In genomic region chr1:8745749-8746390, GRCh38 we compare ENCODE assay signal across 19 cellular contexts.
DNase-seq lines count a peak whose midpoint lies in the region; ATAC-seq, FAIRE-seq and TF ChIP-seq lines count a peak whose summit lies in the region.
"Had no signal": no experiment of that assay in that cellular context is flagged by ENCODE, and none has a peak within 500 bp of the region (broad histone marks: within the 10 kb centered on the region; RNA-seq: fewer than 3 reads in every experiment).

No MANE protein-coding gene starts in this region.

- no peaks in the 10 kb centered on the region for H3K27me3 Mint-ChIP-seq in nephron (ENCODE audit: low read depth)

- peak; percentile 13 for FAIRE-seq in GM12891 (lab: Jason Lieb, UNC)
- FAIRE-seq: GM12878, H1, HTR-8/SVneo had no signal

- peaks cover 21% of the 10 kb centered on the region for H3K36me3 Mint-ChIP-seq in nephron (ENCODE audit: low read depth)

- no peak for DNase-seq in GM12891 (ENCODE audit: insufficient read length, low spot score)
- peak; percentile 83 for DNase-seq in M059J (ENCODE audit: low read depth)
- peak; percentile 47 for DNase-seq in astrocyte of the hippocampus (ENCODE audit: low read depth, low spot score)
- no peak for DNase-seq in NCI-H526 treated with DMSO at 0.1 percent for 48 hours (lab: John Stamatoyannopoulos, UW)
- DNase-seq: DMS153, KBM-7, MG63, NCI-H1092 treated with DMSO at 0.1 percent for 48 hours, NCI-H1694, NCI-H2107, NCI-H748 treated with DMSO at 0.1 percent for 48 hours, SHP77 treated with DMSO at 0.1 percent for 48 hours had no signal

- peaks cover 41% of the 10 kb centered on the region for H3K4me1 Mint-ChIP-seq in nephron

- ATAC-seq in HG03025 (IDR thresholded peaks at IDR 0.05; ENCODE audit: low FRiP score, unreplicated experiment), result no peak
- no peak for ATAC-seq in HG03280 (IDR thresholded peaks at IDR 0.05; ENCODE audit: unreplicated experiment)

- peak overlapping the region; percentile 13 to 72 (median 34) for H3K27ac Mint-ChIP-seq in nephron
- H3K27ac Mint-ChIP-seq: HFFc6 had no signal

- TF ChIP-seq POLR2A in GM12891 (IDR thresholded peaks at IDR 0.05; ENCODE audit: low read depth, low read length), result no peak

- peaks cover 2% of the 10 kb centered on the region for H3K9me3 Mint-ChIP-seq in nephron
- H3K9me3 Mint-ChIP-seq: HFFc6 had no signal

- TF ChIP-seq CTCF in nephron (IDR thresholded peaks at IDR 0.05; ENCODE audit: unreplicated experiment in 3 of 3), result no peak

- H3K4me3 Mint-ChIP-seq in nephron, result no peak overlapping the region
- H3K4me3 Mint-ChIP-seq: HFFc6 had no signal

TF ChIP-seq in GM12891, 5 proteins besides CTCF, POLR2A, EP300 and RAD21:
- no peak for TF ChIP-seq POLR2AphosphoS5 (IDR thresholded peaks at IDR 0.05; ENCODE audit: low read depth, low read length)
- TF ChIP-seq TAF1 (IDR thresholded peaks at IDR 0.05; ENCODE audit: low read depth, low read length), result no peak
- no peak for TF ChIP-seq PAX5 (IDR thresholded peaks at IDR 0.05; ENCODE audit: insufficient read depth, low read length, severe bottlenecking)
- TF ChIP-seq SPI1 (IDR thresholded peaks at IDR 0.05; ENCODE audit: low read depth, low read length), result no peak
- TF ChIP-seq POU2F2 (IDR thresholded peaks at IDR 0.05; ENCODE audit: low read depth, low read length), result no peak

Comparison
In these comparisons a context has a peak if more than half of its experiments do, and no peak if none do; other contexts are left out.
1. DNase-seq: peak in M059J (single experiment) and astrocyte of the hippocampus (single experiment); none in GM12891 (single experiment) and NCI-H526 treated with DMSO at 0.1 percent for 48 hours (single experiment).